Comparison of ENCODE assay signal across 27 cellular contexts in genomic region chr1:53459321-53460175, GRCh38. TPM values are rescaled to one million over a fixed set of nuclear protein-coding genes. Genes with fewer than 3 reads are reported as not detected.
"Had no signal": no experiment of that assay in that cellular context is flagged by ENCODE, and none has a peak within 500 bp of the region (broad histone marks: within the 10 kb centered on the region; RNA-seq: fewer than 3 reads in every experiment).

TSS of gene DMRTB1 (plus strand) at chr1:53459399. CDS start at chr1:53459454, 55 bp downstream.

- H3K9me3 Mint-ChIP-seq: activated naive CD4-positive, alpha-beta T cell treated with anti-CD3 and anti-CD28 coated beads, Interleukin-2, amount 10 ng/mL, durations not matched to agents 7 days and 5 days; activated naive CD8-positive, alpha-beta T cell treated with anti-CD3 and anti-CD28 coated beads for 36 hours; activated T-cell treated with anti-CD3 and anti-CD28 coated beads, Interleukin-2, amount 50 U/mL, for 72 hours; activated T-helper 2 cell treated with anti-CD3 and anti-CD28 coated beads, Interferon-gamma antibody, Interleukin-2, Interleukin-4, amounts not matched to agents 10 μg/mL and 5 μg/mL and 100 μg/mL, durations not matched to agents 14 hours and 24 hours and 36 hours; WTC11 had no signal

- H3K4me3 Mint-ChIP-seq: activated naive CD4-positive, alpha-beta T cell treated with anti-CD3 and anti-CD28 coated beads, Interleukin-2, amount 10 ng/mL, durations not matched to agents 7 days and 5 days; activated naive CD8-positive, alpha-beta T cell treated with anti-CD3 and anti-CD28 coated beads for 36 hours; activated T-cell treated with anti-CD3 and anti-CD28 coated beads, Interleukin-2, amount 50 U/mL, for 72 hours; T-helper 17 cell; WTC11 had no signal

- DNase-seq: activated CD4-positive, alpha-beta T cell treated with anti-CD3 and anti-CD28 coated beads for 48 hours; activated CD4-positive, alpha-beta T cell treated with anti-CD3 and anti-CD28 coated beads, Interleukin-2, amount 50 U/mL, for 4 hours; activated CD4-positive, CD25-positive, alpha-beta regulatory T cell treated with anti-CD3 and anti-CD28 coated beads, Interleukin-2, amount 50 U/mL, for 72 hours; activated gamma-delta T cell treated with Interleukin-2 at 50 U/mL for 16 hours; activated naive CD4-positive, alpha-beta T cell treated with anti-CD3 and anti-CD28 coated beads, Interleukin-2, amount 10 ng/mL, durations not matched to agents 7 days and 5 days; activated naive CD8-positive, alpha-beta T cell treated with anti-CD3 and anti-CD28 coated beads for 36 hours; activated T-cell treated with anti-CD3 and anti-CD28 coated beads for 4 hours; activated T-cell treated with anti-CD3 and anti-CD28 coated beads, Interleukin-2, amount 50 U/mL, for 72 hours; Kasumi-1; KBM-7; NCI-H1048; NCI-H1417; NCI-H1930; NCI-H2107; NCI-H2171 treated with DMSO at 0.1 percent for 48 hours; NCI-H226; NCI-H526 treated with DMSO at 0.1 percent for 48 hours; NCI-H82; SIG-M5; T-helper 17 cell; T-helper 9 cell had no signal

- H3K4me1 Mint-ChIP-seq: activated naive CD4-positive, alpha-beta T cell treated with anti-CD3 and anti-CD28 coated beads, Interleukin-2, amount 10 ng/mL, durations not matched to agents 7 days and 5 days; activated naive CD8-positive, alpha-beta T cell treated with anti-CD3 and anti-CD28 coated beads for 36 hours; T-helper 17 cell had no signal

- H3K27me3 Mint-ChIP-seq: activated naive CD8-positive, alpha-beta T cell treated with anti-CD3 and anti-CD28 coated beads for 36 hours had no signal

- H3K27ac Mint-ChIP-seq: activated naive CD4-positive, alpha-beta T cell treated with anti-CD3 and anti-CD28 coated beads, Interleukin-2, amount 10 ng/mL, durations not matched to agents 7 days and 5 days; activated naive CD8-positive, alpha-beta T cell treated with anti-CD3 and anti-CD28 coated beads for 36 hours; activated T-cell treated with anti-CD3 and anti-CD28 coated beads, Interleukin-2, amount 50 U/mL, for 72 hours; activated T-helper 2 cell treated with anti-CD3 and anti-CD28 coated beads, Interferon-gamma antibody, Interleukin-2, Interleukin-4, amounts not matched to agents 10 μg/mL and 5 μg/mL and 100 μg/mL, durations not matched to agents 14 hours and 24 hours and 36 hours; T-helper 17 cell; WTC11 had no signal

- H3K36me3 Mint-ChIP-seq: activated naive CD4-positive, alpha-beta T cell treated with anti-CD3 and anti-CD28 coated beads, Interleukin-2, amount 10 ng/mL, durations not matched to agents 7 days and 5 days; activated naive CD8-positive, alpha-beta T cell treated with anti-CD3 and anti-CD28 coated beads for 36 hours; WTC11 had no signal

- ATAC-seq: activated T-cell treated with anti-CD3 and anti-CD28 coated beads, Interleukin-2, amount 50 U/mL, for 72 hours; T-helper 17 cell; WTC11 had no signal

RNA-seq across cellular contexts. Expression of gene DMRTB1, which starts in this region (rescaled TPM):
- total RNA-seq: activated naive CD8-positive, alpha-beta T cell treated with anti-CD3 and anti-CD28 coated beads for 36 hours; activated T-cell treated with anti-CD3 and anti-CD28 coated beads, Interleukin-2, amount 50 U/mL, for 72 hours; activated T-helper 2 cell treated with anti-CD3 and anti-CD28 coated beads, Interferon-gamma antibody, Interleukin-2, Interleukin-4, amounts not matched to agents 10 μg/mL and 5 μg/mL and 100 μg/mL, durations not matched to agents 14 hours and 24 hours and 36 hours; NCI-H460; OCI-LY7; RPMI7951; T-helper 17 cell had no signal
- polyA plus RNA-seq: adipose tissue had no signal
